ENCODE assay signal across 14 cellular contexts in genomic region chr1:107451735-107452134, GRCh38.
DNase-seq lines count a peak whose midpoint lies in the region; ATAC-seq and TF ChIP-seq lines count a peak whose summit lies in the region.
"Had no signal": no experiment of that assay in that cellular context is flagged by ENCODE, and none has a peak within 500 bp of the region (broad histone marks: within the 10 kb centered on the region; RNA-seq: fewer than 3 reads in every experiment).

No MANE protein-coding gene starts in this region.

- no peak for TF ChIP-seq CTCF in omental fat pad (IDR thresholded peaks at IDR 0.05)

- DNase-seq in caudate nucleus (lab: John Stamatoyannopoulos, UW) = no peak
- DNase-seq in omental fat pad (ENCODE audit: low spot score) = no peak
- no peak for DNase-seq in islet precursor cell
- no peak for DNase-seq in NCI-H1930 (lab: John Stamatoyannopoulos, UW)
- DNase-seq: activated CD4-positive, alpha-beta T cell treated with anti-CD3 and anti-CD28 coated beads, Interleukin-2, amount 50 U/mL, for 1 hour; effector CD4-positive, alpha-beta T cell; GDM1; NCI-H187 treated with DMSO at 0.1 percent for 48 hours; SHP77 had no signal

- H3K4me3 ChIP-seq in GM08714 (ENCODE audit: low read length) = peak overlapping the region; percentile 49; the same call in 1 of the 2 replicates
- H3K4me3 ChIP-seq: smooth muscle cell had no signal

- peak; percentile 64 for ATAC-seq in GM19397 (IDR thresholded peaks at IDR 0.05; ENCODE audit: unreplicated experiment)
- peak; percentile 57 for ATAC-seq in HG02870 (IDR thresholded peaks at IDR 0.05; ENCODE audit: unreplicated experiment)
- peak; percentile 38 for ATAC-seq in HG03565 (IDR thresholded peaks at IDR 0.05; ENCODE audit: unreplicated experiment)
- ATAC-seq in omental fat pad (ENCODE audit: low FRiP score) = no peak

- no peak overlapping the region for H3K27ac ChIP-seq in caudate nucleus (ENCODE audit: low read depth, low read length)
